ENCODE assay signal across 15 cellular contexts in the genomic region with DNA sequence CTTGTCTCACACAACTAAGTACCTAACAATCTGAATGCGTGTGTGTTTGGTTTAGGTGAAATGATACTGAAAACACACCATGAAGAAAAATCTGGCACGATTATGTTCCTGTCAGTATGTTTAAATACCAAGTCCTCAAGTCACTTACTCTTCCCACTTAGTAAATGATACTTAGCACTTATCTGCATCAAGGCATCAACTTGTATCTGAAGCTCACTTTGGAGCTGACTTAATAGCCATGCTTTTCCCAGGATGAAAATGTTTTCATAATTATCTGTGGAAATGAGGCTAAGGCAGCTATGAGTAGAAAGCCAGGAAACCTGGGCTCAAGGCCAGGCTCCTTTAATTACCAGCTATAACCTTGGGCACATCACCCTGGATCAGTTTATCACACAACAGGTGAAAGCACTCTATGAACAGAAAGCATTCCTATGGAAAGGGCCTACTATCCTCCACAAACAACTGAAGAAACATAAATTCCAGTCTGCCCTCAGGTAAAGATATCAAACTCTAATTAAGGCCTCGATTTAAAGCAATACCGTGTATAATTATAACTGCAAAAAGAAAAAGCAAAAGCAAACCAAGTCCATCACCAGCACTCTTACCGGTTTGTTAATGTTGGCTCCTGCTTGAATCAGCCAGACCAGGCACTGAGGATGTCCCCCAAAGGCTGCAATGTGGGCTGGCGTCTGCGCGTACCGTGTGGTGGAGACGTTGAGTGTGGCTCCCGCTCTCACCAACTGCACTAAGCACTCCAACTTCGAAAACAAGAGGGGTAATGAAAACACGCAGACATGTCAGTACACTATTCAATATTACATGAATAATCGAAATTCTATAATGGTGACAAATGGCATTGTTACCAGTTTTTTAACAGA. TPM values are rescaled to one million over a fixed set of nuclear protein-coding genes. Genes with fewer than 3 reads are reported as not detected.
DNase-seq lines count a peak whose midpoint lies in the region; ATAC-seq and TF ChIP-seq lines count a peak whose summit lies in the region.
"Had no signal": no experiment of that assay in that cellular context is flagged by ENCODE, and none has a peak within 500 bp of the region (broad histone marks: within the 10 kb centered on the region; RNA-seq: fewer than 3 reads in every experiment).

No MANE protein-coding gene starts in this region.

- no peak for DNase-seq in activated T-cell treated with anti-CD3 and anti-CD28 coated beads, Interleukin-2, amount 50 U/mL, for 4 hours
- no peak for DNase-seq in activated T-cell treated with anti-CD3 and anti-CD28 coated beads for 4 hours
- no peak for DNase-seq in PC-9
- DNase-seq in stomach: no peak
- DNase-seq in NCI-H1694 (lab: John Stamatoyannopoulos, UW): no peak
- DNase-seq in NCI-H1436 (lab: John Stamatoyannopoulos, UW): no peak
- no peak for DNase-seq in breast epithelium (ENCODE audit: low spot score in 2 of 2)
- DNase-seq: ACHN; activated CD4-positive, alpha-beta memory T cell treated with anti-CD3 and anti-CD28 coated beads, Interleukin-2, amount 10 ng/mL, durations not matched to agents 7 days and 5 days; activated gamma-delta T cell treated with Interleukin-2 at 50 U/mL for 16 hours; NCI-H774; T-helper 9 cell had no signal

- POLR2A ChIA-PET in PC-9 (lab: Charles Lee; ENCODE audit: unreplicated experiment): no interaction called here

- no peak for ATAC-seq in activated T-cell treated with anti-CD3 and anti-CD28 coated beads, Interleukin-2, amount 50 U/mL, for 4 hours
- no peak for ATAC-seq in gastroesophageal sphincter
- ATAC-seq: sciatic nerve had no signal

- peaks cover 90% of the 10 kb centered on the region for H3K79me2 ChIP-seq in PC-9 (ENCODE audit: low read depth)

- no peaks in the 10 kb centered on the region for H3K9me3 Mint-ChIP-seq in activated T-cell treated with anti-CD3 and anti-CD28 coated beads, Interleukin-2, amount 50 U/mL, for 4 hours
- H3K9me3 Mint-ChIP-seq: activated CD4-positive, alpha-beta memory T cell treated with anti-CD3 and anti-CD28 coated beads, Interleukin-2, amount 10 ng/mL, durations not matched to agents 7 days and 5 days had no signal

- no peaks in the 10 kb centered on the region for H3K27me3 Mint-ChIP-seq in activated T-cell treated with anti-CD3 and anti-CD28 coated beads, Interleukin-2, amount 50 U/mL, for 4 hours (ENCODE audit: low read depth)
- H3K27me3 Mint-ChIP-seq: activated CD4-positive, alpha-beta memory T cell treated with anti-CD3 and anti-CD28 coated beads, Interleukin-2, amount 10 ng/mL, durations not matched to agents 7 days and 5 days had no signal

- peaks cover 51% of the 10 kb centered on the region for H3K4me1 ChIP-seq in PC-9 (replicated peaks; ENCODE audit: insufficient read depth)
- H3K4me1 ChIP-seq in gastroesophageal sphincter: peaks cover 17 to 82% (median 37%) of the 10 kb centered on the region in 3 donors
- peaks cover 54 to 81% (median 73%) of the 10 kb centered on the region in 4 donors for H3K4me1 ChIP-seq in stomach
- peaks cover 9 to 29% of the 10 kb centered on the region in 2 donors for H3K4me1 ChIP-seq in breast epithelium

- H3K4me3 ChIP-seq in PC-9 (no peak overlapping the region), gastroesophageal sphincter (no peak overlapping the region), stomach (no peak overlapping the region), breast epithelium (no peak overlapping the region)

- H3K36me3 Mint-ChIP-seq in activated T-cell treated with anti-CD3 and anti-CD28 coated beads, Interleukin-2, amount 50 U/mL, for 4 hours (ENCODE audit: insufficient read depth): peaks cover 40% of the 10 kb centered on the region

- H3K36me3 ChIP-seq in PC-9 (ENCODE audit: low read depth) (peaks cover 39% of the 10 kb centered on the region), gastroesophageal sphincter (peaks cover 0 to 11% of the 10 kb centered on the region in 2 donors), stomach (peaks cover 0 to 38% (median 27%) of the 10 kb centered on the region in 4 donors), breast epithelium (no peaks in the 10 kb centered on the region)

- H3K27me3 ChIP-seq in PC-9 (ENCODE audit: insufficient read depth, low read depth): no peaks in the 10 kb centered on the region
- H3K27me3 ChIP-seq in gastroesophageal sphincter: no peaks in the 10 kb centered on the region
- no peaks in the 10 kb centered on the region for H3K27me3 ChIP-seq in stomach
- no peaks in the 10 kb centered on the region for H3K27me3 ChIP-seq in breast epithelium

- no peak overlapping the region for H2AFZ ChIP-seq in PC-9

- H3K4me2 ChIP-seq in PC-9: 0 out of 2 replicates have a peak overlapping the region, but pooled peaks have one; percentile 26
- H3K4me2 ChIP-seq: KMS-11 had no signal

- no peaks in the 10 kb centered on the region for H3K9me3 ChIP-seq in PC-9 (ENCODE audit: insufficient read depth, low read depth)
- H3K9me3 ChIP-seq in gastroesophageal sphincter: no peaks in the 10 kb centered on the region
- H3K9me3 ChIP-seq in stomach: no peaks in the 10 kb centered on the region
- no peaks in the 10 kb centered on the region for H3K9me3 ChIP-seq in breast epithelium

- peaks cover 38% of the 10 kb centered on the region for H3F3A ChIP-seq in PC-9 (ENCODE audit: insufficient read depth, low read depth)

- 56 to 65% methylated on average over 11 to 14 of the region's 14 CpGs for WGBS in gastroesophageal sphincter (ENCODE audit: low coverage in 1 of 2), 2 donors
- WGBS in stomach, 5 donors: 64 to 79% (median 74%) methylated on average over 14 of the region's 14 CpGs

- H3K27ac ChIP-seq in PC-9 (no peak overlapping the region), gastroesophageal sphincter (peak overlapping the region in 3 of 4 donors; percentile 31 to 65 (median 36)), stomach (peak overlapping the region in 3 of 5 donors; percentile 67 to 81 (median 78)), breast epithelium (peak overlapping the region in 1 of 2 donors; percentile 83)
- H3K27ac ChIP-seq: KMS-11 had no signal

- peaks cover 44% of the 10 kb centered on the region for H4K20me1 ChIP-seq in PC-9 (ENCODE audit: insufficient read depth)

- TF ChIP-seq POLR2A in gastroesophageal sphincter (IDR thresholded peaks at IDR 0.05) (no peak), stomach (IDR thresholded peaks at IDR 0.05) (no peak), breast epithelium (IDR thresholded peaks at IDR 0.05) (no peak)

- BruUV-seq in PC-9 (replicated peaks; lab: Mats Ljungman, UMichigan): no TSS peak

- CTCF ChIA-PET in PC-9 (lab: Charles Lee): no interaction called here

- TF ChIP-seq CTCF in PC-9 (conservative IDR thresholded peaks at IDR 0.05) (no peak), gastroesophageal sphincter (IDR thresholded peaks at IDR 0.05) (no peak), stomach (IDR thresholded peaks at IDR 0.05) (no peak), breast epithelium (IDR thresholded peaks at IDR 0.05) (no peak)

- H3K9me2 ChIP-seq in PC-9 (ENCODE audit: insufficient read depth): no peaks in the 10 kb centered on the region

- peaks cover 67% of the 10 kb centered on the region for H3K4me1 Mint-ChIP-seq in activated T-cell treated with anti-CD3 and anti-CD28 coated beads, Interleukin-2, amount 50 U/mL, for 4 hours (ENCODE audit: low read depth)

- intact Hi-C loops in PC-9 (cut with micrococcal nuclease; ENCODE audit: unreplicated experiment): loop anchor here (10.0 kb wide), 1 partner anchor 465 kb away; no protein-coding TSS in a partner anchor
- intact Hi-C loops in stomach (cut with DNase I; ENCODE audit: low total_unique reads): no loop called here
- intact Hi-C loops in breast epithelium (cut with DNase I; ENCODE audit: low total_unique reads): no loop called here

- peak overlapping the region; percentile 93 for H3K4me3 Mint-ChIP-seq in activated T-cell treated with anti-CD3 and anti-CD28 coated beads, Interleukin-2, amount 50 U/mL, for 4 hours
- H3K4me3 Mint-ChIP-seq: activated CD4-positive, alpha-beta memory T cell treated with anti-CD3 and anti-CD28 coated beads, Interleukin-2, amount 10 ng/mL, durations not matched to agents 7 days and 5 days had no signal

- TF ChIP-seq EP300 in gastroesophageal sphincter (IDR thresholded peaks at IDR 0.05): no peak
- no peak for TF ChIP-seq EP300 in stomach (IDR thresholded peaks at IDR 0.05)

RNA-seq across cellular contexts. Expression of gene ANKRD10, which starts 4.6 kb away (rescaled TPM):
- total RNA-seq in activated T-cell treated with anti-CD3 and anti-CD28 coated beads, Interleukin-2, amount 50 U/mL, for 4 hours: 10 to 100 TPM; 52.4 to 72.4 (median 66.4) TPM
- total RNA-seq in PC-9 (2021) (154 and 155 TPM in 2 replicates), gastroesophageal sphincter (100 to 1,000 TPM in 3 of 4 donors, 10 to 100 TPM in 1; 97.8 to 189 (median 114) TPM), stomach (100 to 1,000 TPM; 122 to 246 (median 170) TPM), breast epithelium (100 to 1,000 TPM; 133 to 206 (median 193) TPM)
- polyA plus RNA-seq in stomach: 10 to 100 TPM; 37.4 to 75.4 (median 48.7) TPM
